ENCODE assay signal across 33 cellular contexts in the genomic region with DNA sequence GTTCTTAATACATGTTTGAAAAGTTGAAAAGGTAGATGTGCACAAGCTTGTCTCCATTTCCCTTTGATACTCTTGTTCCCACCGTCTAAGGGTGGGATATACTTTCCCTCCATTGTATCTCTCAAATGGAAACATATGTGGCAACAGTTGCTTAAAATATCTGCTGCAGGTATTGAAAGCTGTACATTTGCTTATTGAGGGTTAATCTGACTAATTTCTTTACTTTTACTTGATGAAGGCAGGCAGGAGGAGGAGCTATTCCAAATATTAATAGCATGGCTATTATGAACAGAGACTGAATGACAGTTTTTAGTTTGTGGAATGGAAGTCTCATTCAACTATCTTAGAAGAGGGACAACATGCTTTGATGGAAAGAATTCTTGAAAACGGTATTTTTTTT.
"Had no signal": no experiment of that assay in that cellular context is flagged by ENCODE, and none has a peak within 500 bp of the region (broad histone marks: within the 10 kb centered on the region; RNA-seq: fewer than 3 reads in every experiment).

No MANE protein-coding gene starts in this region.

- ATAC-seq: activated CD8-positive, alpha-beta memory T cell treated with anti-CD3 and anti-CD28 coated beads, Interleukin-2, amount 10 ng/mL, durations not matched to agents 7 days and 5 days; activated T-cell treated with anti-CD3 and anti-CD28 coated beads, Interleukin-2, amount 50 U/mL, for 72 hours; activated T-helper 17 cell treated with anti-CD3 and anti-CD28 coated beads, Interleukin-2, amount 50 U/mL, for 72 hours; PC-3; SK-N-SH treated with all-trans-retinoic acid at 6 μM for 48 hours had no signal

- H3K27ac ChIP-seq: brain microvascular endothelial cell, colonic mucosa, Peyer's patch, WERI-Rb-1 had no signal

- DNase-seq: activated CD4-positive, alpha-beta memory T cell treated with anti-CD3 and anti-CD28 coated beads, Interleukin-2, amount 10 ng/mL, durations not matched to agents 7 days and 5 days; activated CD4-positive, alpha-beta T cell treated with anti-CD3 and anti-CD28 coated beads for 1 hour; activated CD4-positive, alpha-beta T cell treated with anti-CD3 and anti-CD28 coated beads for 48 hours; activated CD4-positive, CD25-positive, alpha-beta regulatory T cell; activated CD8-positive, alpha-beta memory T cell treated with anti-CD3 and anti-CD28 coated beads for 24 hours; activated CD8-positive, alpha-beta memory T cell treated with anti-CD3 and anti-CD28 coated beads, Interleukin-2, amount 10 ng/mL, durations not matched to agents 7 days and 5 days; activated CD8-positive, alpha-beta memory T cell treated with anti-CD3 and anti-CD28 coated beads, Interleukin-2, amount 50 U/mL, for 48 hours; activated effector memory CD4-positive, alpha-beta T cell treated with anti-CD3 and anti-CD28 coated beads, Interleukin-2, amount 50 U/mL, for 16 hours; activated naive CD4-positive, alpha-beta T cell; activated naive CD4-positive, alpha-beta T cell treated with anti-CD3 and anti-CD28 coated beads, Interleukin-2, amount 50 U/mL, for 16 hours; activated naive CD8-positive, alpha-beta T cell treated with anti-CD3 and anti-CD28 coated beads for 36 hours; activated T-cell treated with anti-CD3 and anti-CD28 coated beads, Interleukin-2, amount 50 U/mL, for 72 hours; amniotic stem cell; aorta; brain microvascular endothelial cell; colonic mucosa; NCI-H1105 treated with DMSO at 0.1 percent for 48 hours; NCI-H1436; NCI-H1694; NCI-H1930; NCI-H2081 treated with DMSO at 0.1 percent for 48 hours; NCI-H345; NCI-H748 treated with DMSO at 0.1 percent for 48 hours; NK-92 treated with Interleukin-12 subunit alpha and Interleukin-12 subunit beta, amount 100 ng/mL, for 24 hours; PC-3; Peyer's patch; RPMI8226; SIG-M5; T-helper 1 cell; T1000; WERI-Rb-1 had no signal
